In the genomic region with DNA sequence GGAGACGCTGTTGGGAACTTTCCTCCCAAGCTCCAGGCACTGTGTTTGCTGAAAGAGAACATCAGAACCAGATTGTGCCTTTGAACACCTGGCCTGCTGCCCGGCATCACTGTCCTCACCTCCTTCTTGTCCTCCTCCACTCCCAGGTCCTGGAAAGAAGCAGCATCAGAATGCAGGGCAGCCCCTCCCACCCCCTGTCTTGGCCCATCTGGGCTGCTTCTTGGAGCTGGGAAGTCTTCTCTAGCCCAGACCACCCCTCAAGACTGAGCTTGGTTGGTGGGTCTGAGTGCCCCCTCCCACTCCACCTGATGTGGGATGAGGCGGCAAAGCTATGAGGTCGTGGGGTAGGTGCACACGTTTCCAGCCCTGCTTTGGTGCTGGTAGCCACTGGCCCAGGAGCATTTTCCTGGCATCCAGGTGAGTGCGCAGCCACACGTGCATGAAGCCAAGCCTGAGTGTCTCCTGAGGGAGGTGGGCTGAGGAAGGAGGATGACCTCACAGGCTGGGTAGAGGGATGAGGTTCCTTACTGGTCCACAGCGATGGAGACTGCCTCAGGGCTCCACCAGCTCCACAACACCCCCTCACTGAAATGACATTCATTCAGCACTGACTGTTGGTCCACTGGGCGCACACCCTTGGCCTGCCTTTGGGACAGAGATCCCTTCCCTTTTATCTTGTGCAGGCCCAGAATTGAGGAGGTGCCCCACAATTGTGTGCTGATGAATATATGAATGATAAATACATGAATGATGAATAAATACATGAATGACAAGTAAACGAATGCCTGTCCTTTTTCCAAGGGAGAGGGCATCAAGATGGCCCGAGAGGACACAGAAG, we compare ENCODE assay signal across 1 cellular context.
TF ChIP-seq lines count a peak whose summit lies in the region.

No MANE protein-coding gene starts in this region.

TF ChIP-seq in HCT116, 20 proteins besides CTCF, POLR2A, EP300 and RAD21 (continued from another document):
- TF ChIP-seq, protein P1, sequence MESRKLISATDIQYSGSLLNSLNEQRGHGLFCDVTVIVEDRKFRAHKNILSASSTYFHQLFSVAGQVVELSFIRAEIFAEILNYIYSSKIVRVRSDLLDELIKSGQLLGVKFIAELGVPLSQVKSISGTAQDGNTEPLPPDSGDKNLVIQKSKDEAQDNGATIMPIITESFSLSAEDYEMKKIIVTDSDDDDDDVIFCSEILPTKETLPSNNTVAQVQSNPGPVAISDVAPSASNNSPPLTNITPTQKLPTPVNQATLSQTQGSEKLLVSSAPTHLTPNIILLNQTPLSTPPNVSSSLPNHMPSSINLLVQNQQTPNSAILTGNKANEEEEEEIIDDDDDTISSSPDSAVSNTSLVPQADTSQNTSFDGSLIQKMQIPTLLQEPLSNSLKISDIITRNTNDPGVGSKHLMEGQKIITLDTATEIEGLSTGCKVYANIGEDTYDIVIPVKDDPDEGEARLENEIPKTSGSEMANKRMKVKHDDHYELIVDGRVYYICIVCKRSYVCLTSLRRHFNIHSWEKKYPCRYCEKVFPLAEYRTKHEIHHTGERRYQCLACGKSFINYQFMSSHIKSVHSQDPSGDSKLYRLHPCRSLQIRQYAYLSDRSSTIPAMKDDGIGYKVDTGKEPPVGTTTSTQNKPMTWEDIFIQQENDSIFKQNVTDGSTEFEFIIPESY (IDR thresholded peaks at IDR 0.05; ENCODE audit: extremely low read depth, insufficient replicate concordance, low read length) = no peak
- no peak for TF ChIP-seq JUND (IDR thresholded peaks at IDR 0.05)
- no peak for TF ChIP-seq ZFX (IDR thresholded peaks at IDR 0.05)
